In the genomic region with DNA sequence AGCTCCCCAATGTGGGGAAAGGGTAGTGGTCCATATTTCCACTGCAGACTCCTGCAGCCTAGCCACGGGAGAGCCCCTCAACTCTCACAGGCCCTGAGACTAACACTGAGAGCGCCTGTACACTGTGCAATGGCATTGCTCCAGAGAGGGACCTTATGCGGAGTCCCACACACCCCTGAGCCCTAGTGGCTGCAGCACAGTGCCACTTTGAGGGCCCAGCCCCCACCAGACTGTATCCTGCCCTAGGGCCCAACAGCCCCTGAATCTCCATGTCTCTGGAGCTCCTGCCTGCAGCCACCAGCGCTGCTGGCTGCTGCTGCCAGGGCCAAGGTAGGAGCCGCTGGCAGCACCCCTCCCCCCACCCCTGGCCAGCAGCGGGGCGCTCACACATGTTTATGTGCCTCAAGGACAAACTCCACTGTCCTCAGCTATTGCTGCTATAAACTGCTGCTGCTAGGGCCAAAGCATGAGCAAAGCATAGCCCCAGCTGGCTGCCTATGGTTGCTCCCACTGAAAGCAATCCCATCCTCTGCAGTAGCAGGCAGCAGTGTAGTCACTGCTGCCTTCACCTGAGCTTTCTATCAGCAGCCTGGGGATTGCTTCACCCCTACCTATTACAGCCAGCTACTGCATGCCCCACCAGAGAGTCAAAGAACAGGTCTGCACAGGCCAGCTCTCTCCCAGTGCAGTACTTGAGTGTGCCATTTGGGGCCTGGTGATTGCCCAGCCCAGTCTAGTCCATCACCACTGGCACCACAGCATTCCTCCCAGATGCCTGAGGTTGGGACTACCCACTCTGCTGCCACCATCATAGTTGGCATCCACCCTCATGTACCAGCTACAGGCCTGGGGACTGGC, we compare ENCODE assay signal across 33 cellular contexts. TPM values are rescaled to one million over a fixed set of nuclear protein-coding genes. Genes with fewer than 3 reads are reported as not detected.
DNase-seq lines count a peak whose midpoint lies in the region; ATAC-seq and TF ChIP-seq lines count a peak whose summit lies in the region.
"Had no signal": no experiment of that assay in that cellular context is flagged by ENCODE, and none has a peak within 500 bp of the region (broad histone marks: within the 10 kb centered on the region; RNA-seq: fewer than 3 reads in every experiment).

No MANE protein-coding gene starts in this region.

- in situ Hi-C loops in mammary epithelial cell (cut with MboI; ENCODE audit: low sequenced_read_pairs in 2 of 2), result no loop called here

- no peak overlapping the region for H3K27ac ChIP-seq in breast epithelium
- peak overlapping the region; percentile 12 for H3K27ac ChIP-seq in mammary epithelial cell (ENCODE audit: insufficient read depth, low read depth, low read length)
- H3K27ac ChIP-seq: gastrocnemius medialis, GM23248, left lung, parathyroid adenoma, uterus had no signal

- no peaks in the 10 kb centered on the region for H3K27me3 ChIP-seq in breast epithelium
- no peaks in the 10 kb centered on the region for H3K27me3 ChIP-seq in mammary epithelial cell (ENCODE audit: insufficient read depth, low read length)
- H3K27me3 ChIP-seq: gastrocnemius medialis, left lung, MG63, uterus had no signal

- H3K27ac Mint-ChIP-seq in MCF 10A (ENCODE audit: low read depth, unreplicated experiment), result no peak overlapping the region
- H3K27ac Mint-ChIP-seq in stimulated activated memory B cell treated with anti-CD40 and anti-IgM and Interleukin-4, amounts not matched to agents 10 μg/mL and 1 μg/mL and 100 μg/mL, for 72 hours, result peak overlapping the region; percentile 74
- H3K27ac Mint-ChIP-seq in activated naive CD8-positive, alpha-beta T cell treated with anti-CD3 and anti-CD28 coated beads for 36 hours, result no peak overlapping the region
- H3K27ac Mint-ChIP-seq: activated CD8-positive, alpha-beta T cell treated with anti-CD3 and anti-CD28 coated beads for 36 hours; nephron progenitor cell had no signal

- H3K36me3 ChIP-seq in breast epithelium, result no peaks in the 10 kb centered on the region
- peaks cover 14% of the 10 kb centered on the region for H3K36me3 ChIP-seq in mammary epithelial cell (ENCODE audit: insufficient read depth, low read length)
- H3K36me3 ChIP-seq: gastrocnemius medialis, MG63, uterus had no signal

- no peak for TF ChIP-seq POLR2A in breast epithelium (IDR thresholded peaks at IDR 0.05)

- peak overlapping the region; percentile 34 for H3K4me2 ChIP-seq in mammary epithelial cell (ENCODE audit: insufficient read depth, low read depth, low read length)

- POLR2A ChIA-PET in MCF 10A (lab: Yijun Ruan, JAX), result interaction anchor here (0.6 to 1.2 kb wide), 3 partner anchors 20 to 26 kb away, joined by 3 to 4 read pairs (median 3); no protein-coding TSS in a partner anchor

- peaks cover 13% of the 10 kb centered on the region for H3K36me3 Mint-ChIP-seq in MCF 10A (ENCODE audit: insufficient read depth, unreplicated experiment)
- peaks cover 57% of the 10 kb centered on the region for H3K36me3 Mint-ChIP-seq in stimulated activated memory B cell treated with anti-CD40 and anti-IgM and Interleukin-4, amounts not matched to agents 10 μg/mL and 1 μg/mL and 100 μg/mL, for 72 hours
- peaks cover 32% of the 10 kb centered on the region for H3K36me3 Mint-ChIP-seq in activated naive CD8-positive, alpha-beta T cell treated with anti-CD3 and anti-CD28 coated beads for 36 hours

- 100% methylated on average over 3 of the region's 7 CpGs for whole genome bisulfite sequencing in mammary epithelial cell (ENCODE audit: low coverage, missing lambda C conversion rate)

- no peaks in the 10 kb centered on the region for H4K20me1 ChIP-seq in mammary epithelial cell (ENCODE audit: insufficient read depth, low read length)

- DNase-seq in MCF 10A (ENCODE audit: unreplicated experiment) (peak; percentile 57), breast epithelium (ENCODE audit: low spot score in 2 of 2) (no peak), mammary epithelial cell (peak; percentile 91), left lobe of liver (ENCODE audit: low spot score) (no peak), NCI-H748 (lab: John Stamatoyannopoulos, UW; ENCODE audit: unreplicated experiment) (no peak)
- no peak for DNase-seq in activated naive CD8-positive, alpha-beta T cell treated with anti-CD3 and anti-CD28 coated beads for 36 hours
- DNase-seq: 8988T; activated CD8-positive, alpha-beta T cell treated with anti-CD3 and anti-CD28 coated beads for 36 hours; aorta; caudate nucleus; CD4-positive, CD25-positive, alpha-beta regulatory T cell; EL; gastrocnemius medialis; GM23248; hippocampal formation; KBM-7; left lung; MG63; NCI-H1417; NCI-H2029 treated with DMSO at 0.1 percent for 48 hours; NCI-H226; NCI-H69; nephron progenitor cell; right cardiac atrium; stimulated activated CD4-positive, alpha-beta T cell treated with anti-CD3 and anti-CD28 coated beads, Interleukin-4, amount 100 ng/mL, for 1 hour; T-helper 2 cell; uterus had no signal

- H3K4me1 Mint-ChIP-seq in MCF 10A (ENCODE audit: insufficient read depth, unreplicated experiment), result no peaks in the 10 kb centered on the region
- peaks cover 56% of the 10 kb centered on the region for H3K4me1 Mint-ChIP-seq in stimulated activated memory B cell treated with anti-CD40 and anti-IgM and Interleukin-4, amounts not matched to agents 10 μg/mL and 1 μg/mL and 100 μg/mL, for 72 hours
- H3K4me1 Mint-ChIP-seq in activated naive CD8-positive, alpha-beta T cell treated with anti-CD3 and anti-CD28 coated beads for 36 hours, result peaks cover 3% of the 10 kb centered on the region

- no peak overlapping the region for H3K9ac ChIP-seq in mammary epithelial cell (ENCODE audit: insufficient read depth, low read length)
- H3K9ac ChIP-seq: GM23248, parathyroid adenoma had no signal

- H3K4me3 ChIP-seq in breast epithelium (no peak overlapping the region), mammary epithelial cell (replicated peaks in 1 of 3; ENCODE audit: insufficient read depth in 1 of 3, low read depth in 2 of 3, low read length in 3 of 3) (no peak overlapping the region)
- H3K4me3 ChIP-seq: gastrocnemius medialis, GM23248, left lung, MG63, uterus had no signal

- peak; percentile 74 for ATAC-seq in left lobe of liver
- no peak for ATAC-seq in stimulated activated memory B cell treated with anti-CD40 and anti-IgM and Interleukin-4, amounts not matched to agents 10 μg/mL and 1 μg/mL and 100 μg/mL, for 72 hours
- no peak for ATAC-seq in HG03469 (IDR thresholded peaks at IDR 0.05; ENCODE audit: unreplicated experiment)
- ATAC-seq: activated CD8-positive, alpha-beta T cell treated with anti-CD3 and anti-CD28 coated beads for 36 hours; activated naive CD4-positive, alpha-beta T cell treated with anti-CD3 and anti-CD28 coated beads, Interleukin-2, amount 50 U/mL, for 72 hours; activated T-helper 17 cell treated with anti-CD3 and anti-CD28 coated beads, Interleukin-2, amount 50 U/mL, for 72 hours; gastrocnemius medialis; left lung; SK-N-SH treated with all-trans-retinoic acid at 6 μM for 48 hours had no signal

- peaks cover 83% of the 10 kb centered on the region for H3K79me2 ChIP-seq in mammary epithelial cell (ENCODE audit: insufficient read depth, low read length)
- H3K79me2 ChIP-seq: parathyroid adenoma had no signal

- CTCF ChIA-PET in MCF 10A (lab: Yijun Ruan, JAX) (interaction anchor here (0.6 to 1.7 kb wide), 8 partner anchors 10 to 617 kb away, joined by 3 to 9 read pairs (median 4); no protein-coding TSS in a partner anchor), mammary epithelial cell (lab: Charles Lee; ENCODE audit: low non-redundant PET) (no interaction called here)

- H2AFZ ChIP-seq in mammary epithelial cell (ENCODE audit: low read depth, low read length), result no peak overlapping the region
- H2AFZ ChIP-seq: GM23248, parathyroid adenoma had no signal

- H3K27me3 Mint-ChIP-seq in MCF 10A (ENCODE audit: insufficient read depth, unreplicated experiment), result no peaks in the 10 kb centered on the region
- H3K27me3 Mint-ChIP-seq in stimulated activated memory B cell treated with anti-CD40 and anti-IgM and Interleukin-4, amounts not matched to agents 10 μg/mL and 1 μg/mL and 100 μg/mL, for 72 hours, result no peaks in the 10 kb centered on the region
- H3K27me3 Mint-ChIP-seq in activated naive CD8-positive, alpha-beta T cell treated with anti-CD3 and anti-CD28 coated beads for 36 hours, result no peaks in the 10 kb centered on the region
- H3K27me3 Mint-ChIP-seq: activated CD8-positive, alpha-beta T cell treated with anti-CD3 and anti-CD28 coated beads for 36 hours; activated T-helper 17 cell treated with anti-CD3 and anti-CD28 coated beads, Interleukin-2, amount 50 U/mL, for 72 hours; CD4-positive, CD25-positive, alpha-beta regulatory T cell had no signal

- intact Hi-C loops in MCF 10A (cut with micrococcal nuclease), result no loop called here
- intact Hi-C loops in breast epithelium (cut with DNase I; ENCODE audit: low total_unique reads), result no loop called here
- intact Hi-C loops in mammary epithelial cell (cut with micrococcal nuclease), result loop anchor here (1.0 to 2.0 kb wide), 2 partner anchors 41 to 80 kb away; no protein-coding TSS in a partner anchor

- no peaks in the 10 kb centered on the region for H3K4me1 ChIP-seq in breast epithelium
- H3K4me1 ChIP-seq in mammary epithelial cell (ENCODE audit: insufficient read depth, low read length), result peaks cover 15% of the 10 kb centered on the region
- H3K4me1 ChIP-seq: gastrocnemius medialis, left lung, parathyroid adenoma, uterus had no signal

- BruUV-seq in MCF 10A (replicated peaks; lab: Mats Ljungman, UMichigan) (no TSS peak), mammary epithelial cell (replicated peaks; lab: Mats Ljungman, UMichigan) (no TSS peak)

- H3K9me3 Mint-ChIP-seq in MCF 10A (ENCODE audit: unreplicated experiment), result peaks cover 16% of the 10 kb centered on the region
- H3K9me3 Mint-ChIP-seq in stimulated activated memory B cell treated with anti-CD40 and anti-IgM and Interleukin-4, amounts not matched to agents 10 μg/mL and 1 μg/mL and 100 μg/mL, for 72 hours, result peaks cover 13% of the 10 kb centered on the region
- H3K9me3 Mint-ChIP-seq in activated naive CD8-positive, alpha-beta T cell treated with anti-CD3 and anti-CD28 coated beads for 36 hours, result peaks cover 22% of the 10 kb centered on the region

- TF ChIP-seq CTCF in MCF 10A (IDR thresholded peaks at IDR 0.05; ENCODE audit: unreplicated experiment), result no peak
- TF ChIP-seq CTCF in breast epithelium (IDR thresholded peaks at IDR 0.05), result no peak
- peak; percentile 36 to 46 for TF ChIP-seq CTCF in mammary epithelial cell (conservative IDR thresholded peaks at IDR 0.05 in 1 of 2, IDR thresholded peaks at IDR 0.05 in 1 of 2; ENCODE audit: extremely low read depth in 1 of 2, insufficient read depth in 1 of 2, low read depth in 1 of 2, low read length in 2 of 2)

- dilution Hi-C loops in mammary epithelial cell (cut with HindIII; ENCODE audit: low sequenced_read_pairs), result no loop called here

- peaks cover 6 to 23% of the 10 kb centered on the region in 2 donors for H3K9me3 ChIP-seq in breast epithelium
- H3K9me3 ChIP-seq in mammary epithelial cell (replicated peaks; ENCODE audit: insufficient read depth, low read length), result peaks cover 7% of the 10 kb centered on the region
- H3K9me3 ChIP-seq: gastrocnemius medialis, MG63 had no signal

- H3K4me3 Mint-ChIP-seq in MCF 10A (ENCODE audit: unreplicated experiment), result no peak overlapping the region
- no peak overlapping the region for H3K4me3 Mint-ChIP-seq in stimulated activated memory B cell treated with anti-CD40 and anti-IgM and Interleukin-4, amounts not matched to agents 10 μg/mL and 1 μg/mL and 100 μg/mL, for 72 hours
- no peak overlapping the region for H3K4me3 Mint-ChIP-seq in activated naive CD8-positive, alpha-beta T cell treated with anti-CD3 and anti-CD28 coated beads for 36 hours
- H3K4me3 Mint-ChIP-seq: activated CD8-positive, alpha-beta T cell treated with anti-CD3 and anti-CD28 coated beads for 36 hours; activated T-helper 17 cell treated with anti-CD3 and anti-CD28 coated beads, Interleukin-2, amount 50 U/mL, for 72 hours; CD4-positive, CD25-positive, alpha-beta regulatory T cell; nephron progenitor cell had no signal

RNA-seq across cellular contexts. Expression of a gene that starts 24.3 kb away (rescaled TPM):
- total RNA-seq in MCF 10A (2022), result 37.9 and 41.5 TPM in 2 replicates
- 1 to 10 TPM; 1.3 to 7.2 (median 5.6) TPM for total RNA-seq in breast epithelium
- 100 to 1,000 TPM in 1 of 2 donors, 10 to 100 TPM in 1; 15.2 to 119 TPM for total RNA-seq in mammary epithelial cell
- 22.9 TPM for polyA plus RNA-seq in mammary epithelial cell
- polyA minus RNA-seq in mammary epithelial cell, result 40.9 TPM
- total RNA-seq in left lobe of liver, result 2.1 TPM
- 10 to 100 TPM; 18.3 to 18.5 TPM for total RNA-seq in activated naive CD8-positive, alpha-beta T cell treated with anti-CD3 and anti-CD28 coated beads for 36 hours

Comparison
In these comparisons a context has a peak if more than half of its experiments do, and no peak if none do; other contexts are left out.
1. DNase-seq: peak in MCF 10A (single experiment) and mammary epithelial cell (single experiment); none in breast epithelium (0 of 2), left lobe of liver (single experiment), NCI-H748 (single experiment) and activated naive CD8-positive, alpha-beta T cell treated with anti-CD3 and anti-CD28 coated beads for 36 hours (single experiment).
2. CTCF ChIP-seq: peak in mammary epithelial cell (2 of 2); none in MCF 10A (single experiment) and breast epithelium (0 of 3).